Comparison of ENCODE assay signal across 36 cellular contexts in genomic region chr2:232506713-232507112, GRCh38. TPM values are rescaled to one million over a fixed set of nuclear protein-coding genes. Genes with fewer than 3 reads are reported as not detected.
"Had no signal": no experiment of that assay in that cellular context is flagged by ENCODE, and none has a peak within 500 bp of the region (broad histone marks: within the 10 kb centered on the region; RNA-seq: fewer than 3 reads in every experiment).

No MANE protein-coding gene starts in this region.

- H3K27me3 ChIP-seq: adrenal gland, ascending aorta, pancreas had no signal

- ATAC-seq: activated CD4-positive, alpha-beta T cell treated with anti-CD3 and anti-CD28 coated beads for 36 hours; activated T-helper 17 cell treated with anti-CD3 and anti-CD28 coated beads, Interleukin-2, amount 50 U/mL, for 72 hours; left lobe of liver; lower lobe of right lung; pancreas; right cardiac atrium; stimulated activated effector memory CD8-positive, alpha-beta T cell treated with anti-CD3 and anti-CD28 coated beads, Interleukin-12 subunit alpha, Interleukin-12 subunit beta, amount 100 ng/mL, for 72 hours; stimulated activated naive CD8-positive, alpha-beta T cell treated with anti-CD3 and anti-CD28 coated beads, Interleukin-15, amount 100 ng/mL, for 72 hours had no signal

- H3K27ac ChIP-seq: adrenal gland, ascending aorta, brain microvascular endothelial cell, lower lobe of right lung, neutrophil, pancreas, tibial artery had no signal

- H3K36me3 Mint-ChIP-seq: activated naive CD8-positive, alpha-beta T cell; naive B cell; stimulated activated effector memory CD8-positive, alpha-beta T cell treated with anti-CD3 and anti-CD28 coated beads, Interleukin-12 subunit alpha, Interleukin-12 subunit beta, amount 100 ng/mL, for 72 hours had no signal

- H3K36me3 ChIP-seq: adrenal gland, ascending aorta, brain microvascular endothelial cell, lower lobe of right lung, neutrophil, pancreas, tibial artery had no signal

- H3K4me3 ChIP-seq: adrenal gland, ascending aorta, lower lobe of right lung, pancreas, tibial artery had no signal

- H3K9me3 ChIP-seq: adrenal gland, ascending aorta, lower lobe of right lung, neutrophil, pancreas, tibial artery had no signal

- DNase-seq: activated B cell treated with CpG ODN at 0.5 μM for 24 hours; activated CD4-positive, alpha-beta T cell treated with anti-CD3 and anti-CD28 coated beads for 36 hours; activated CD4-positive, alpha-beta T cell treated with anti-CD3 and anti-CD28 coated beads, Interleukin-2, amount 50 U/mL, for 4 hours; activated CD8-positive, alpha-beta memory T cell treated with anti-CD3 and anti-CD28 coated beads for 24 hours; activated CD8-positive, alpha-beta memory T cell treated with anti-CD3 and anti-CD28 coated beads, Interleukin-2, amount 50 U/mL, for 4 hours; activated naive CD4-positive, alpha-beta T cell; activated T-cell treated with anti-CD3 and anti-CD28 coated beads, Interleukin-2, amount 50 U/mL, for 24 hours; adrenal gland; brain microvascular endothelial cell; caudate nucleus; effector CD4-positive, alpha-beta T cell; erythroblast; foreskin fibroblast; kidney; lower lobe of right lung; naive B cell; pancreas; small intestine; stimulated activated CD4-positive, alpha-beta T cell treated with anti-CD3 and anti-CD28 coated beads, Interleukin-2, amount 100 ng/mL, for 24 hours; stimulated activated naive CD8-positive, alpha-beta T cell treated with anti-CD3 and anti-CD28 coated beads, Interleukin-15, amount 100 ng/mL, for 72 hours; T1000; tibial artery had no signal

- H3K27ac Mint-ChIP-seq: activated B cell treated with CpG ODN at 0.5 μM for 24 hours; activated CD4-positive, alpha-beta T cell treated with anti-CD3 and anti-CD28 coated beads for 36 hours; activated naive CD8-positive, alpha-beta T cell; activated T-cell treated with anti-CD3 and anti-CD28 coated beads, Interleukin-2, amount 50 U/mL, for 24 hours; activated T-helper 17 cell treated with anti-CD3 and anti-CD28 coated beads, Interleukin-2, amount 50 U/mL, for 72 hours; dendritic cell treated with granulocyte-macrophage colony-stimulating factor and Interleukin-4, amounts not matched to agents 40 ng/mL and 50 ng/mL, for 4 days; stimulated activated effector memory CD8-positive, alpha-beta T cell treated with anti-CD3 and anti-CD28 coated beads, Interleukin-12 subunit alpha, Interleukin-12 subunit beta, amount 100 ng/mL, for 72 hours; T-helper 1 cell treated with Interleukin-12 subunit alpha and Interleukin-12 subunit beta and Interleukin-4 antibody, amounts not matched to agents 30 μg/mL and 1 μg/mL, for 36 hours had no signal

- FAIRE-seq: kidney, pancreas, small intestine had no signal

- H3K4me1 Mint-ChIP-seq: activated T-helper 17 cell treated with anti-CD3 and anti-CD28 coated beads, Interleukin-2, amount 50 U/mL, for 72 hours had no signal

- H3K9me3 Mint-ChIP-seq: activated B cell treated with CpG ODN at 0.5 μM for 24 hours; activated T-cell treated with anti-CD3 and anti-CD28 coated beads, Interleukin-2, amount 50 U/mL, for 24 hours; activated T-helper 17 cell treated with anti-CD3 and anti-CD28 coated beads, Interleukin-2, amount 50 U/mL, for 72 hours; dendritic cell treated with granulocyte-macrophage colony-stimulating factor and Interleukin-4, amounts not matched to agents 40 ng/mL and 50 ng/mL, for 4 days; stimulated activated effector memory CD8-positive, alpha-beta T cell treated with anti-CD3 and anti-CD28 coated beads, Interleukin-12 subunit alpha, Interleukin-12 subunit beta, amount 100 ng/mL, for 72 hours; stimulated activated naive CD8-positive, alpha-beta T cell treated with anti-CD3 and anti-CD28 coated beads, Interleukin-15, amount 100 ng/mL, for 72 hours; T-helper 1 cell treated with Interleukin-12 subunit alpha and Interleukin-12 subunit beta and Interleukin-4 antibody, amounts not matched to agents 30 μg/mL and 1 μg/mL, for 36 hours had no signal

- H3K4me3 Mint-ChIP-seq: activated B cell treated with CpG ODN at 0.5 μM for 24 hours; activated CD4-positive, alpha-beta T cell treated with anti-CD3 and anti-CD28 coated beads for 36 hours; activated naive CD8-positive, alpha-beta T cell; activated T-cell treated with anti-CD3 and anti-CD28 coated beads, Interleukin-2, amount 50 U/mL, for 24 hours; activated T-helper 17 cell treated with anti-CD3 and anti-CD28 coated beads, Interleukin-2, amount 50 U/mL, for 72 hours; dendritic cell treated with granulocyte-macrophage colony-stimulating factor and Interleukin-4, amounts not matched to agents 40 ng/mL and 50 ng/mL, for 4 days; naive B cell; stimulated activated effector memory CD8-positive, alpha-beta T cell treated with anti-CD3 and anti-CD28 coated beads, Interleukin-12 subunit alpha, Interleukin-12 subunit beta, amount 100 ng/mL, for 72 hours; stimulated activated naive CD8-positive, alpha-beta T cell treated with anti-CD3 and anti-CD28 coated beads, Interleukin-15, amount 100 ng/mL, for 72 hours; T-helper 1 cell treated with Interleukin-12 subunit alpha and Interleukin-12 subunit beta and Interleukin-4 antibody, amounts not matched to agents 30 μg/mL and 1 μg/mL, for 36 hours had no signal

RNA-seq across cellular contexts. Expression of gene PRSS56, which starts 13.5 kb away (rescaled TPM):
- total RNA-seq: activated B cell treated with CpG ODN at 0.5 μM for 24 hours; activated CD4-positive, alpha-beta T cell treated with anti-CD3 and anti-CD28 coated beads for 36 hours; activated T-helper 17 cell treated with anti-CD3 and anti-CD28 coated beads, Interleukin-2, amount 50 U/mL, for 72 hours; ascending aorta; fibroblast of lung; kidney; left lobe of liver; lower lobe of right lung; mesenteric fat pad; mucosa of gallbladder; pancreas; pulmonary artery endothelial cell; ureter had no signal
- polyA plus RNA-seq: fibroblast of lung, small intestine had no signal

RNA-seq across cellular contexts. Expression of gene ECEL1, which starts 19.1 kb away (rescaled TPM):
- total RNA-seq: activated B cell treated with CpG ODN at 0.5 μM for 24 hours; activated T-helper 17 cell treated with anti-CD3 and anti-CD28 coated beads, Interleukin-2, amount 50 U/mL, for 72 hours; fibroblast of lung; pulmonary artery endothelial cell had no signal
- polyA plus RNA-seq: fibroblast of lung had no signal

RNA-seq across cellular contexts. Expression of gene CHRND, which starts 19.2 kb away (rescaled TPM):
- total RNA-seq: activated B cell treated with CpG ODN at 0.5 μM for 24 hours; activated CD4-positive, alpha-beta T cell treated with anti-CD3 and anti-CD28 coated beads for 36 hours; activated T-helper 17 cell treated with anti-CD3 and anti-CD28 coated beads, Interleukin-2, amount 50 U/mL, for 72 hours; ascending aorta; fibroblast of lung; kidney; left lobe of liver; lower lobe of right lung; mesenteric fat pad; mucosa of gallbladder; pulmonary artery endothelial cell; ureter had no signal
- polyA plus RNA-seq: fibroblast of lung, small intestine had no signal

RNA-seq across cellular contexts. Expression of gene CHRNG, which starts 32.8 kb away (rescaled TPM):
- total RNA-seq: activated B cell treated with CpG ODN at 0.5 μM for 24 hours; activated CD4-positive, alpha-beta T cell treated with anti-CD3 and anti-CD28 coated beads for 36 hours; activated T-helper 17 cell treated with anti-CD3 and anti-CD28 coated beads, Interleukin-2, amount 50 U/mL, for 72 hours; adrenal gland; ascending aorta; fibroblast of lung; kidney; left lobe of liver; lower lobe of right lung; mesenteric fat pad; mucosa of gallbladder; pancreas; pulmonary artery endothelial cell; right cardiac atrium; ureter had no signal
- polyA plus RNA-seq: fibroblast of lung, pancreas, right cardiac atrium, small intestine had no signal
